Comparison of ENCODE assay signal across 12 cellular contexts in genomic region chr15:78714890-78715289, GRCh38.
A peak's percentile ranks its signal among the peaks of the same experiment; 100 is the strongest.
DNase-seq lines count a peak whose midpoint lies in the region; ATAC-seq, FAIRE-seq and TF ChIP-seq lines count a peak whose summit lies in the region.
"Had no signal": no experiment of that assay in that cellular context is flagged by ENCODE, and none has a peak within 500 bp of the region (broad histone marks: within the 10 kb centered on the region; RNA-seq: fewer than 3 reads in every experiment).

No MANE protein-coding gene starts in this region.

- CTCF ChIA-PET in GM12878 (lab: Yijun Ruan, JAX) = no interaction called here

- H3K79me2 ChIP-seq in DOHH2 (ENCODE audit: control insufficient read depth, low read length) (no peaks in the 10 kb centered on the region), GM12878 (ENCODE audit: control insufficient read depth, insufficient read depth, low read length) (no peaks in the 10 kb centered on the region), smooth muscle cell (ENCODE audit: low read depth) (no peaks in the 10 kb centered on the region)

- intact Hi-C loops in GM12878 (cut with micrococcal nuclease; ENCODE audit: unreplicated experiment) (no loop called here), gastrocnemius medialis (cut with DNase I; ENCODE audit: low total_unique reads) (no loop called here)

- H3K4me2 ChIP-seq in DOHH2 (ENCODE audit: low read length) (no peak overlapping the region), GM12878 (ENCODE audit: control insufficient read depth, insufficient read depth) (no peak overlapping the region), smooth muscle cell (no peak overlapping the region)

- in situ Hi-C loops in GM12878 (cut with MboI) = loop anchor here (10.0 kb wide), 1 partner anchor 600 kb away; no protein-coding TSS in a partner anchor
- in situ Hi-C loops in gastrocnemius medialis (cut with MboI; ENCODE audit: low sequenced_read_pairs in 4 of 4) = no loop called here

- TF ChIP-seq EP300 in GM12878 (IDR thresholded peaks at IDR 0.05; ENCODE audit: borderline replicate concordance in 1 of 2, control insufficient read depth in 1 of 2, low read depth in 2 of 2, low read length in 2 of 2) = no peak

- H3K27ac ChIP-seq in DOHH2 (ENCODE audit: low read depth, low read length) (no peak overlapping the region), GM12878 (ENCODE audit: control insufficient read depth, insufficient read depth) (no peak overlapping the region), smooth muscle cell (ENCODE audit: low read depth) (no peak overlapping the region), gastrocnemius medialis (no peak overlapping the region)

- ATAC-seq in GM12878 (no peak), GM18498 (IDR thresholded peaks at IDR 0.05; ENCODE audit: unreplicated experiment) (no peak), gastrocnemius medialis (no peak)

- no peaks in the 10 kb centered on the region for H3K36me3 ChIP-seq in DOHH2 (ENCODE audit: control insufficient read depth, low read length)
- H3K36me3 ChIP-seq in GM12878 (ENCODE audit: control insufficient read depth in 2 of 2, insufficient read depth in 2 of 2, low read length in 1 of 2) = no peaks in the 10 kb centered on the region
- H3K36me3 ChIP-seq in smooth muscle cell (ENCODE audit: low read depth) = no peaks in the 10 kb centered on the region
- H3K36me3 ChIP-seq in gastrocnemius medialis = no peaks in the 10 kb centered on the region

- H3K4me3 ChIP-seq in DOHH2 (ENCODE audit: low read length) (no peak overlapping the region), GM12878 (no peak overlapping the region), smooth muscle cell (no peak overlapping the region), gastrocnemius medialis (no peak overlapping the region)

- peaks cover 5% of the 10 kb centered on the region; the same call in 1 of the 2 replicates for H3K27me3 ChIP-seq in DOHH2 (ENCODE audit: control insufficient read depth, low read length)
- no peaks in the 10 kb centered on the region for H3K27me3 ChIP-seq in GM12878 (replicated peaks in 1 of 2; ENCODE audit: control insufficient read depth in 2 of 2, insufficient read depth in 2 of 2, low read length in 1 of 2)
- H3K27me3 ChIP-seq in smooth muscle cell (ENCODE audit: low read depth) = peaks cover 3% of the 10 kb centered on the region
- H3K27me3 ChIP-seq in gastrocnemius medialis = peaks cover 0 to 12% (median 3%) of the 10 kb centered on the region in 3 donors

- peaks cover 8% of the 10 kb centered on the region for H3K4me1 ChIP-seq in DOHH2 (ENCODE audit: control insufficient read depth, low read length)
- H3K4me1 ChIP-seq in GM12878 (ENCODE audit: control insufficient read depth, insufficient read depth, low read length) = no peaks in the 10 kb centered on the region
- H3K4me1 ChIP-seq in smooth muscle cell (ENCODE audit: low read depth) = no peaks in the 10 kb centered on the region
- no peaks in the 10 kb centered on the region for H3K4me1 ChIP-seq in gastrocnemius medialis

- RAD21 ChIA-PET in GM12878 (lab: Charles Lee; ENCODE audit: unreplicated experiment) = no interaction called here

- H3K9me3 ChIP-seq in DOHH2 (ENCODE audit: control insufficient read depth, insufficient read depth, low read length) = no peaks in the 10 kb centered on the region; the same call in none of the 2 replicates
- peaks cover 1% of the 10 kb centered on the region; the same call in 1 of the 3 replicates for H3K9me3 ChIP-seq in GM12878 (replicated peaks; ENCODE audit: control insufficient read depth, insufficient read depth, low read length)
- H3K9me3 ChIP-seq in smooth muscle cell (replicated peaks; ENCODE audit: low read depth) = no peaks in the 10 kb centered on the region
- H3K9me3 ChIP-seq in gastrocnemius medialis = no peaks in the 10 kb centered on the region

- no peak for TF ChIP-seq RAD21 in GM12878 (IDR thresholded peaks at IDR 0.05; ENCODE audit: insufficient read depth, low read depth, low read length)

- H2AFZ ChIP-seq in GM12878 (ENCODE audit: control insufficient read depth, low read depth, low read length) (no peak overlapping the region), smooth muscle cell (ENCODE audit: low read depth) (no peak overlapping the region)

- H3K9ac ChIP-seq in GM12878 (ENCODE audit: control insufficient read depth, insufficient read depth, low read length) (no peak overlapping the region), smooth muscle cell (ENCODE audit: low read depth) (no peak overlapping the region)

- DNase-seq in A172 (ENCODE audit: low spot score) (peak; percentile 16), NAMALWA (ENCODE audit: low spot score) (peak; percentile 80), GM12878 (ENCODE audit: low read depth, low spot score) (no peak), smooth muscle cell (lab: John Stamatoyannopoulos, UW; ENCODE audit: unreplicated experiment) (no peak), urothelium cell line (ENCODE audit: low spot score) (no peak), gastrocnemius medialis (no peak)
- DNase-seq: CD4-positive, alpha-beta memory T cell; hypothalamus; NCI-H2107 had no signal

- 14% methylated on average over 3 of the region's 3 CpGs for WGBS in GM12878 (ENCODE audit: insufficient coverage, insufficient replicate concordance, low lambda C conversion rate, missing lambda C conversion rate)
- WGBS in smooth muscle cell (ENCODE audit: low lambda C conversion rate) = 95% methylated on average over 3 of the region's 3 CpGs

- H4K20me1 ChIP-seq in DOHH2 (ENCODE audit: control insufficient read depth, insufficient read depth, low read depth, low read length) = no peaks in the 10 kb centered on the region
- no peaks in the 10 kb centered on the region for H4K20me1 ChIP-seq in GM12878 (ENCODE audit: control insufficient read depth, insufficient read depth)
- H4K20me1 ChIP-seq in smooth muscle cell (ENCODE audit: low read depth) = no peaks in the 10 kb centered on the region

- SMC1A ChIA-PET in GM12878 (lab: Charles Lee; ENCODE audit: uncharacterized antibody, unreplicated experiment) = no interaction called here

- POLR2A ChIA-PET in GM12878 (lab: Charles Lee) = no interaction called here

- no peak for FAIRE-seq in GM12878 (lab: Jason Lieb, UNC)
- no peak for FAIRE-seq in urothelium cell line (lab: Jason Lieb, UNC)
- FAIRE-seq: GM12891 had no signal

- TF ChIP-seq POLR2A in GM12878 (IDR thresholded peaks at IDR 0.05; ENCODE audit: low read depth, low read length) = no peak
- TF ChIP-seq POLR2A in gastrocnemius medialis (IDR thresholded peaks at IDR 0.05) = no peak

- TF ChIP-seq CTCF in DOHH2 (IDR thresholded peaks at IDR 0.05; ENCODE audit: low read depth, low read length, poor library complexity, severe bottlenecking) (peak; percentile 33), GM12878 (IDR thresholded peaks at IDR 0.05 in 2 of 3, conservative IDR thresholded peaks at IDR 0.05 in 1 of 3; ENCODE audit: control insufficient read depth in 2 of 3, extremely low read depth in 1 of 3, insufficient read depth in 1 of 3, low read depth in 3 of 3, low read length in 3 of 3) (no peak), smooth muscle cell (IDR thresholded peaks at IDR 0.05; ENCODE audit: borderline replicate concordance, insufficient read depth, poor library complexity, severe bottlenecking) (no peak), gastrocnemius medialis (IDR thresholded peaks at IDR 0.05 in 4 of 5, conservative IDR thresholded peaks at IDR 0.05 in 1 of 5) (no peak)

- H3F3A ChIP-seq in DOHH2 (ENCODE audit: control insufficient read depth, insufficient read depth) (no peaks in the 10 kb centered on the region), smooth muscle cell (ENCODE audit: low read depth) (no peaks in the 10 kb centered on the region)

- no peaks in the 10 kb centered on the region for H3K9me2 ChIP-seq in DOHH2 (replicated peaks; ENCODE audit: control insufficient read depth, low read length)

- no TSS peak for BruUV-seq in GM12878 (replicated peaks; lab: Mats Ljungman, UMichigan)

TF ChIP-seq in GM12878, 131 proteins besides CTCF, POLR2A, EP300 and RAD21:
- TF ChIP-seq IKZF2 (IDR thresholded peaks at IDR 0.05) (no peak), NRF1 (conservative IDR thresholded peaks at IDR 0.05; ENCODE audit: low read depth, low read length) (no peak), BHLHE40 (IDR thresholded peaks at IDR 0.05; ENCODE audit: borderline replicate concordance in 1 of 2, low read depth in 2 of 2, low read length in 1 of 2) (no peak), EZH2 (IDR thresholded peaks at IDR 0.05; ENCODE audit: borderline replicate concordance, control insufficient read depth, low read depth, low read length) (no peak), SREBF1 (IDR thresholded peaks at IDR 0.05; ENCODE audit: low read length) (no peak), GATAD2B (conservative IDR thresholded peaks at IDR 0.05; ENCODE audit: low read depth) (no peak), SMC3 (IDR thresholded peaks at IDR 0.05; ENCODE audit: borderline replicate concordance, low read length) (0 out of 2 replicates have a peak, but pooled peaks have one; percentile 4), ZBTB11 (CRISPR knock-in tag; IDR thresholded peaks at IDR 0.05) (no peak)
TF ChIP-seq in GM12878: peak in this region for 1.

Comparison
In these comparisons a context has a peak if more than half of its experiments do, and no peak if none do; other contexts are left out.
1. DNase-seq: peak in A172 (single experiment) and NAMALWA (single experiment); none in GM12878 (single experiment), smooth muscle cell (single experiment), urothelium cell line (single experiment) and gastrocnemius medialis (0 of 2).